ENCODE assay signal across 18 cellular contexts in the genomic region with DNA sequence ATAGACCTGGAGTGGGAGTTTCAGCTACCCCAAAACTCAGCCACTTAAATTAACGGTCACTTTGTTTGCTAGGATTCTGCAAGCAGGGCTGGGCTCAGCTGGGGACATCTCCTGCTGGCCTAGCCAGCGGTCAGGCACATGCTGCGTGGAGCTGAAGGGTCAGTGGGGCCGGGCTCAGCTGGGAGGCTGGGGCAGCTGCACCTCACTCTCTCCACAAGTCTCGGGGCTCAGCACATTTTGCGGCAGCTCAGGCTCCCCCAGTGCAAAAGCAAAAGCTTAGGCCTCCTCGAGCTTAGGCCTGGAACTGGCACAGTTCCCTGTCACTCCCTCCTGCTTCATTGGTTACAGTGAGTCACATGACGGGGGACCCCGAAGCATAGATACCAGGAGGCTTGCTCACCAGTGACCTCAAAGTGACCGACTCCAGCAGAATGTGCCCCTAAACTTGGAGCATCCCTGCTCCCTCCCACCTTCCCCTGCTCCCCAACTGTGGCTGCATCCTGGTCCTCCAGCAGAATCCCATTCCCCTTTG.
DNase-seq lines count a peak whose midpoint lies in the region; ATAC-seq and TF ChIP-seq lines count a peak whose summit lies in the region.
"Had no signal": no experiment of that assay in that cellular context is flagged by ENCODE, and none has a peak within 500 bp of the region (broad histone marks: within the 10 kb centered on the region; RNA-seq: fewer than 3 reads in every experiment).

No MANE protein-coding gene starts in this region.

- DNase-seq in EL, result peak; percentile 41
- DNase-seq in LHCN-M2 (ENCODE audit: low read depth), result peak; percentile 4
- DNase-seq in choroid plexus epithelial cell (ENCODE audit: low read depth), result peak; percentile 2
- DNase-seq in upper lobe of right lung, result peak; percentile 36
- no peak for DNase-seq in NCI-H345 (lab: John Stamatoyannopoulos, UW)
- DNase-seq: 8988T; AML-193; Caco-2; CD8-positive, alpha-beta memory T cell; DND-41; GOT3; H9 had no signal

- ATAC-seq in upper lobe of right lung (no peak), HG03378 (IDR thresholded peaks at IDR 0.05; ENCODE audit: unreplicated experiment) (no peak), GM21737 (IDR thresholded peaks at IDR 0.05; ENCODE audit: unreplicated experiment) (no peak)
- ATAC-seq: GM12878, HepG2, K562 had no signal

- H3K27ac ChIP-seq in upper lobe of right lung, result no peak overlapping the region
- H3K27ac ChIP-seq: BLaER1 had no signal

- no peaks in the 10 kb centered on the region for H3K4me1 ChIP-seq in upper lobe of right lung
- H3K4me1 ChIP-seq: Caco-2 had no signal

- no peaks in the 10 kb centered on the region for H3K27me3 ChIP-seq in upper lobe of right lung
- H3K27me3 ChIP-seq: BLaER1 had no signal

- no peaks in the 10 kb centered on the region for H3K36me3 ChIP-seq in upper lobe of right lung
- H3K36me3 ChIP-seq: BLaER1 had no signal

- H3K9me3 ChIP-seq in upper lobe of right lung, result no peaks in the 10 kb centered on the region

- intact Hi-C loops in upper lobe of right lung (cut with DNase I), result no loop called here

- H3K4me3 ChIP-seq in choroid plexus epithelial cell (ENCODE audit: low read depth, low read length), result no peak overlapping the region
- H3K4me3 ChIP-seq in upper lobe of right lung, result no peak overlapping the region
- H3K4me3 ChIP-seq: BLaER1, GM12878, K562 had no signal

- no peak for TF ChIP-seq CTCF in choroid plexus epithelial cell (conservative IDR thresholded peaks at IDR 0.05; ENCODE audit: low read depth, low read length)
- TF ChIP-seq CTCF in upper lobe of right lung (IDR thresholded peaks at IDR 0.05), result no peak
